2 cellular contexts compared by ENCODE assay signal in the genomic region with DNA sequence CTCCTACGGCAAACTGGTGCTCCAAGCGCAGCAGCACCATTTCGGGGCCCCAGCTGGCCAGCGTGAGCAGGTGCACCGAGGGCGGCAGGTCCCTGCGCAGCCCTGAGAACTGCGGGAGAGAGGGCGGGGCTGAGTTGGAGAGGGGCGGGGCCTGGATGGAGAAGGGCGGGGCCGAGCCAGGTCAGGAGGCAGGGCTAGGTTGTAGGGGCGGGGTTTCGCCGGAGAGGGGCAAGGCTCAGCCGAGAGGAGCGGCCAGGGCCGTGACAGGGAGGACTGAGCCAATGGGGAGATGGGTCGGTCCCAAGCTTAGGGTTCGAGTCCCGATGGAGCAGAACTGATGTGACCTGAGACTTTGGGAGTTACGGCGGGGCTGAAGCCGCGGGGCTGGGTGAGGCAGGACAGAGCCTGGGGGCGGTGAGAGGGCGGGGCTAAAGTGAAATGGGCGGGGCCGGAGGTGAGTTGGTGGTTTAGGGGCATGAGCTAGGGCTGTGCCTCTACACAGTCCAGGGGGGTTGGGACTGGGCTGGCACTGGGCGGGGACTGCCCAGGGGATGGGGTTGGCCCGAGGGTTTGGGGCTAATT.
TF ChIP-seq lines count a peak whose summit lies in the region.

No MANE protein-coding gene starts in this region.

TF ChIP-seq in liver, 16 proteins besides CTCF, POLR2A, EP300 and RAD21:
- TF ChIP-seq SP1 (IDR thresholded peaks at IDR 0.05) (peak; percentile 7), MAX (IDR thresholded peaks at IDR 0.05) (no peak), YY1 (IDR thresholded peaks at IDR 0.05) (no peak)

TF ChIP-seq in HepG2, 621 proteins besides CTCF, POLR2A, EP300 and RAD21:
- TF ChIP-seq TEAD2 (CRISPR knock-in tag; IDR thresholded peaks at IDR 0.05) (no peak), SIN3B (IDR thresholded peaks at IDR 0.05; ENCODE audit: low read length) (no peak), SP4 (CRISPR knock-in tag; IDR thresholded peaks at IDR 0.05) (no peak), MAFK (conservative IDR thresholded peaks at IDR 0.05 in 1 of 2, IDR thresholded peaks at IDR 0.05 in 1 of 2; ENCODE audit: low read length in 2 of 2) (no peak), SNRNP70 (IDR thresholded peaks at IDR 0.05; ENCODE audit: low read depth, low read length) (no peak), ZNF235 (CRISPR knock-in tag; IDR thresholded peaks at IDR 0.05; ENCODE audit: borderline replicate concordance) (no peak), HMGXB3 (CRISPR knock-in tag; IDR thresholded peaks at IDR 0.05; ENCODE audit: borderline replicate concordance) (no peak), NCOR1 (IDR thresholded peaks at IDR 0.05; ENCODE audit: borderline replicate concordance, low read length) (no peak), FOXC1 (CRISPR knock-in tag; IDR thresholded peaks at IDR 0.05; ENCODE audit: borderline replicate concordance) (no peak)
- TF ChIP-seq, protein P1, sequence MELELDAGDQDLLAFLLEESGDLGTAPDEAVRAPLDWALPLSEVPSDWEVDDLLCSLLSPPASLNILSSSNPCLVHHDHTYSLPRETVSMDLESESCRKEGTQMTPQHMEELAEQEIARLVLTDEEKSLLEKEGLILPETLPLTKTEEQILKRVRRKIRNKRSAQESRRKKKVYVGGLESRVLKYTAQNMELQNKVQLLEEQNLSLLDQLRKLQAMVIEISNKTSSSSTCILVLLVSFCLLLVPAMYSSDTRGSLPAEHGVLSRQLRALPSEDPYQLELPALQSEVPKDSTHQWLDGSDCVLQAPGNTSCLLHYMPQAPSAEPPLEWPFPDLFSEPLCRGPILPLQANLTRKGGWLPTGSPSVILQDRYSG (CRISPR knock-in tag; IDR thresholded peaks at IDR 0.05), result no peak
